ENCODE assay signal across 1 cellular context in the genomic region with DNA sequence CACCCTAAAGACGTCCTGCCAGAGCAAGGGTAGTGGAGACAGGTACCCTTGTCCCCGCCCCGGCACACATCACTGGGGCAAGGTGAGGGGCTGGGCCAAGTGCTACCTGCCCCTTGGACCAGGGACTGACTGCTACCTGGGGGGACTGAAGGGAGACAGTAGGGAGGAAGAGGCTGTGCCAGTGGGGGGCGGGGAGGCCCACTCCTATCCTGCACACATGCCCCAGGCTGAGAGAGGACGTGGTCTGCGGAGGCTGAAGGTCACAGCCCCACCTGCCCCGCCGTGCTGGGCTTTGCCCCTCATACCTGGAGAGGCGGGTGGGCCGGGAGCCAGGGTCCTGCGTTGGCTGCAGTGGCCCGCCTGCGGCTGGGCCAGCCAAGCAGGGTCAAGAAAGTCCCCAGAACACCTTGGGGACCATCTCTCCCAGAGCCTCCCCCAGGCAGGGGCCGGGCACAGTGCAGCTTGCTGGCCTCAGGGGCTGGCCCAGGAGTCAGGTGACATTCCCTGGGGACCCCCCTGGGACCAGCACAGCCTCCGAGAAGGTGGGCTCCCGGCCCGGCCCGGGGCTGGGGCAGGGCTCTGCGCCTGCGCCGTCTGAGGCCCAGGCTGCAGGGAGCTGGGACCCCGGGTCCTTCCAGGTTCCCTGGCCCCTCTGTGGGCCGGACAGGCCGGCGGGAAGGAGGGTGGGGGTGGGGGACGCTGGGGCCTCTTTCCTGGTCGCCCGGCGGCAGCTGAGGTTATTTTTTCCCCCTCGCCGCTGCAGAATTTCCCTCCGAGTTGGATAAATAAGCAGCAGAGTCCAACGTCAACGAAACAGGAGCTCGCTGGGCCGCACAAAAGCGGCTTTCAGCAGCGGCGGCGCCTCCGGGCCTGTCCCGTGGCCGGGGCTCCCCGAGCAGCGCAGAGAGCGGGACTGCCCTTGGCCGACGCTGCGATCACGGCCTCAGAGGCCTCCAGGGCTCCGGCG.
TF ChIP-seq lines count a peak whose summit lies in the region.

No MANE protein-coding gene starts in this region.

TF ChIP-seq in HepG2, 621 proteins besides CTCF, POLR2A, EP300 and RAD21 (continued from another document and continues in another):
- TF ChIP-seq ZNF318 (CRISPR knock-in tag; IDR thresholded peaks at IDR 0.05), result no peak
- TF ChIP-seq TCF7L2 (IDR thresholded peaks at IDR 0.05; ENCODE audit: low read depth, low read length), result no peak
- no peak for TF ChIP-seq ZNF44 (CRISPR knock-in tag; IDR thresholded peaks at IDR 0.05)
- TF ChIP-seq MYPOP (CRISPR knock-in tag; IDR thresholded peaks at IDR 0.05), result no peak
- TF ChIP-seq YEATS4 (CRISPR knock-in tag; IDR thresholded peaks at IDR 0.05; ENCODE audit: borderline replicate concordance), result peak; percentile 33; the same call in 1 of the 2 replicates
- no peak for TF ChIP-seq EZH2 (conservative IDR thresholded peaks at IDR 0.05; ENCODE audit: low read depth, low read length)
- no peak for TF ChIP-seq ZNF607 (CRISPR knock-in tag; IDR thresholded peaks at IDR 0.05; ENCODE audit: borderline replicate concordance)
- no peak for TF ChIP-seq MYNN (CRISPR knock-in tag; IDR thresholded peaks at IDR 0.05; ENCODE audit: low read depth)
- no peak for TF ChIP-seq HOXA5 (CRISPR knock-in tag; IDR thresholded peaks at IDR 0.05)
- TF ChIP-seq GTF3A (CRISPR knock-in tag; conservative IDR thresholded peaks at IDR 0.05), result no peak
- TF ChIP-seq ATF7-NPFF (CRISPR knock-in tag; IDR thresholded peaks at IDR 0.05; ENCODE audit: low read depth), result no peak; the same call in 1 of the 2 replicates
- no peak for TF ChIP-seq GATAD2A (CRISPR knock-in tag; IDR thresholded peaks at IDR 0.05)
- no peak for TF ChIP-seq ZNF879 (CRISPR knock-in tag; IDR thresholded peaks at IDR 0.05)
- peak; percentile 87 for TF ChIP-seq UBTF (CRISPR knock-in tag; IDR thresholded peaks at IDR 0.05)
- TF ChIP-seq RBM39 (IDR thresholded peaks at IDR 0.05; ENCODE audit: low read depth, low read length, poor library complexity, severe bottlenecking), result peak; percentile 23
- no peak; the same call in 1 of the 2 replicates for TF ChIP-seq GABPB1 (CRISPR knock-in tag; IDR thresholded peaks at IDR 0.05)
- no peak for TF ChIP-seq GZF1 (CRISPR knock-in tag; IDR thresholded peaks at IDR 0.05)
- no peak for TF ChIP-seq ZNF597 (CRISPR knock-in tag; IDR thresholded peaks at IDR 0.05)
- TF ChIP-seq HOXD1 (CRISPR knock-in tag; IDR thresholded peaks at IDR 0.05), result no peak
- TF ChIP-seq NFAT5 (CRISPR knock-in tag; IDR thresholded peaks at IDR 0.05), result no peak
- peak; percentile 81 for TF ChIP-seq HNRNPLL (IDR thresholded peaks at IDR 0.05; ENCODE audit: low read depth, low read length, poor library complexity, severe bottlenecking)
- no peak for TF ChIP-seq JUND (CRISPR knock-in tag; IDR thresholded peaks at IDR 0.05)
- no peak for TF ChIP-seq PBX3 (CRISPR knock-in tag; IDR thresholded peaks at IDR 0.05; ENCODE audit: borderline replicate concordance)
- TF ChIP-seq PHF8 (CRISPR knock-in tag; IDR thresholded peaks at IDR 0.05), result peak; percentile 61
- TF ChIP-seq CEBPG (CRISPR knock-in tag; IDR thresholded peaks at IDR 0.05), result no peak
- TF ChIP-seq ARNTL (CRISPR knock-in tag; IDR thresholded peaks at IDR 0.05), result 0 out of 2 replicates have a peak, but pooled peaks have one; percentile 25
- TF ChIP-seq JDP2 (CRISPR knock-in tag; IDR thresholded peaks at IDR 0.05; ENCODE audit: borderline replicate concordance), result no peak
- TF ChIP-seq ZNF138 (CRISPR knock-in tag; IDR thresholded peaks at IDR 0.05; ENCODE audit: low read depth), result peak; percentile 20; the same call in 1 of the 2 replicates
- TF ChIP-seq ZNF724P (CRISPR knock-in tag; IDR thresholded peaks at IDR 0.05; ENCODE audit: borderline replicate concordance), result no peak
- TF ChIP-seq, protein P1, sequence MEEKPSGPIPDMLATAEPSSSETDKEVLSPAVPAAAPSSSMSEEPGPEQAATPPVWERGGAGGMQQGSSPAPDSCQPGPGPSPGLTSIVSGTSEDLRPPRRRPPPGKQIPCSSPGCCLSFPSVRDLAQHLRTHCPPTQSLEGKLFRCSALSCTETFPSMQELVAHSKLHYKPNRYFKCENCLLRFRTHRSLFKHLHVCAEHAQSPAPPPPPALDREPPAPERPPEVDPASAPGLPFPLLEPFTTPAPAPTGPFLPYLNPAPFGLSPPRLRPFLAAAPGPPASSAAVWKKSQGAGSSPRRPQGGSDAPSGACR (CRISPR knock-in tag; IDR thresholded peaks at IDR 0.05), result no peak
- no peak for TF ChIP-seq ZSCAN20 (CRISPR knock-in tag; IDR thresholded peaks at IDR 0.05; ENCODE audit: borderline replicate concordance)
- TF ChIP-seq MZF1 (CRISPR knock-in tag; IDR thresholded peaks at IDR 0.05; ENCODE audit: borderline replicate concordance), result no peak
- peak; percentile 83; the same call in 1 of the 2 replicates for TF ChIP-seq PHF21A (CRISPR knock-in tag; IDR thresholded peaks at IDR 0.05)
- TF ChIP-seq ZNF326 (CRISPR knock-in tag; IDR thresholded peaks at IDR 0.05; ENCODE audit: borderline replicate concordance), result no peak
- no peak for TF ChIP-seq ZNF484 (CRISPR knock-in tag; IDR thresholded peaks at IDR 0.05; ENCODE audit: borderline replicate concordance, low read depth)
- no peak for TF ChIP-seq MEIS2 (CRISPR knock-in tag; IDR thresholded peaks at IDR 0.05)
